ENCODE assay signal across 8 cellular contexts in genomic region chr7:155002411-155003214, GRCh38. TPM values are rescaled to one million over a fixed set of nuclear protein-coding genes. Genes with fewer than 3 reads are reported as not detected.
DNase-seq lines count a peak whose midpoint lies in the region; ATAC-seq and TF ChIP-seq lines count a peak whose summit lies in the region.

A gene with protein sequence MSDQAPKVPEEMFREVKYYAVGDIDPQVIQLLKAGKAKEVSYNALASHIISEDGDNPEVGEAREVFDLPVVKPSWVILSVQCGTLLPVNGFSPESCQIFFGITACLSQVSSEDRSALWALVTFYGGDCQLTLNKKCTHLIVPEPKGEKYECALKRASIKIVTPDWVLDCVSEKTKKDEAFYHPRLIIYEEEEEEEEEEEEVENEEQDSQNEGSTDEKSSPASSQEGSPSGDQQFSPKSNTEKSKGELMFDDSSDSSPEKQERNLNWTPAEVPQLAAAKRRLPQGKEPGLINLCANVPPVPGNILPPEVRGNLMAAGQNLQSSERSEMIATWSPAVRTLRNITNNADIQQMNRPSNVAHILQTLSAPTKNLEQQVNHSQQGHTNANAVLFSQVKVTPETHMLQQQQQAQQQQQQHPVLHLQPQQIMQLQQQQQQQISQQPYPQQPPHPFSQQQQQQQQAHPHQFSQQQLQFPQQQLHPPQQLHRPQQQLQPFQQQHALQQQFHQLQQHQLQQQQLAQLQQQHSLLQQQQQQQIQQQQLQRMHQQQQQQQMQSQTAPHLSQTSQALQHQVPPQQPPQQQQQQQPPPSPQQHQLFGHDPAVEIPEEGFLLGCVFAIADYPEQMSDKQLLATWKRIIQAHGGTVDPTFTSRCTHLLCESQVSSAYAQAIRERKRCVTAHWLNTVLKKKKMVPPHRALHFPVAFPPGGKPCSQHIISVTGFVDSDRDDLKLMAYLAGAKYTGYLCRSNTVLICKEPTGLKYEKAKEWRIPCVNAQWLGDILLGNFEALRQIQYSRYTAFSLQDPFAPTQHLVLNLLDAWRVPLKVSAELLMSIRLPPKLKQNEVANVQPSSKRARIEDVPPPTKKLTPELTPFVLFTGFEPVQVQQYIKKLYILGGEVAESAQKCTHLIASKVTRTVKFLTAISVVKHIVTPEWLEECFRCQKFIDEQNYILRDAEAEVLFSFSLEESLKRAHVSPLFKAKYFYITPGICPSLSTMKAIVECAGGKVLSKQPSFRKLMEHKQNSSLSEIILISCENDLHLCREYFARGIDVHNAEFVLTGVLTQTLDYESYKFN (minus strand): TSS chr7:155003124. CDS start chr7:155002929, 195 bp downstream.

- peak within 1 kb of the TSS; percentile 87 for H3K27ac Mint-ChIP-seq in stimulated activated memory B cell treated with anti-CD40 and anti-IgM and Interleukin-4, amounts not matched to agents 10 μg/mL and 1 μg/mL and 100 μg/mL, for 72 hours

- peak; percentile 78 for DNase-seq in GM12865 (ENCODE audit: low read depth)
- peak; percentile 57 for DNase-seq in NCI-H1105 treated with DMSO at 0.1 percent for 48 hours (lab: John Stamatoyannopoulos, UW)
- peak; percentile 47 to 56 for DNase-seq in activated CD4-positive, alpha-beta T cell treated with anti-CD3 and anti-CD28 coated beads, Interleukin-2, amount 50 U/mL, for 4 hours

- peak within 1 kb of the TSS; percentile 90 for H3K9ac ChIP-seq in endocrine pancreas (ENCODE audit: control insufficient read depth, insufficient read depth, low read length)

- peaks cover 2% of the 10 kb centered on the region for H3K36me3 ChIP-seq in endocrine pancreas (ENCODE audit: control insufficient read depth, insufficient read depth, low read length)

- H3K27me3 ChIP-seq in endocrine pancreas (ENCODE audit: control insufficient read depth, insufficient read depth, low read length) (no peaks in the 10 kb centered on the region), mononuclear cell (ENCODE audit: insufficient read depth, low read length) (no peaks in the 10 kb centered on the region)

- H3K9me3 Mint-ChIP-seq in stimulated activated memory B cell treated with anti-CD40 and anti-IgM and Interleukin-4, amounts not matched to agents 10 μg/mL and 1 μg/mL and 100 μg/mL, for 72 hours: no peaks in the 10 kb centered on the region

- peak within 1 kb of the TSS; percentile 88 for H3K4me3 Mint-ChIP-seq in stimulated activated memory B cell treated with anti-CD40 and anti-IgM and Interleukin-4, amounts not matched to agents 10 μg/mL and 1 μg/mL and 100 μg/mL, for 72 hours

- H3K36me3 Mint-ChIP-seq in stimulated activated memory B cell treated with anti-CD40 and anti-IgM and Interleukin-4, amounts not matched to agents 10 μg/mL and 1 μg/mL and 100 μg/mL, for 72 hours: peaks cover 4% of the 10 kb centered on the region

- H3K4me1 ChIP-seq in endocrine pancreas (ENCODE audit: control insufficient read depth, insufficient read depth, low read length): no peaks in the 10 kb centered on the region
- H3K4me1 ChIP-seq in mononuclear cell (ENCODE audit: insufficient read depth, low read length): peaks cover 27% of the 10 kb centered on the region

- no peaks in the 10 kb centered on the region for H3K27me3 Mint-ChIP-seq in stimulated activated memory B cell treated with anti-CD40 and anti-IgM and Interleukin-4, amounts not matched to agents 10 μg/mL and 1 μg/mL and 100 μg/mL, for 72 hours

- H3K4me3 ChIP-seq in GM12865 (ENCODE audit: low read depth, low read length) (peak within 1 kb of the TSS; percentile 80), endocrine pancreas (ENCODE audit: control insufficient read depth, insufficient read depth, low read length) (peak within 1 kb of the TSS; percentile 71), mononuclear cell (ENCODE audit: low read length) (peak within 1 kb of the TSS; percentile 94)

- ATAC-seq in HG02623 (IDR thresholded peaks at IDR 0.05; ENCODE audit: unreplicated experiment): peak; percentile 61
- peak; percentile 79 for ATAC-seq in stimulated activated memory B cell treated with anti-CD40 and anti-IgM and Interleukin-4, amounts not matched to agents 10 μg/mL and 1 μg/mL and 100 μg/mL, for 72 hours

- H3K4me1 Mint-ChIP-seq in stimulated activated memory B cell treated with anti-CD40 and anti-IgM and Interleukin-4, amounts not matched to agents 10 μg/mL and 1 μg/mL and 100 μg/mL, for 72 hours: peaks cover 11% of the 10 kb centered on the region

- H3K9me3 ChIP-seq in endocrine pancreas (ENCODE audit: control insufficient read depth, low read length) (no peaks in the 10 kb centered on the region), mononuclear cell (ENCODE audit: low read depth, low read length) (no peaks in the 10 kb centered on the region)

- TF ChIP-seq CTCF in 22Rv1 (IDR thresholded peaks at IDR 0.05) (no peak), GM12865 (IDR thresholded peaks at IDR 0.05; ENCODE audit: insufficient read depth, low read depth, low read length, missing control alignments) (no peak)

- H3K27ac ChIP-seq in 22Rv1: peak within 1 kb of the TSS; percentile 92

RNA-seq across cellular contexts. Expression of the gene that starts here (rescaled TPM):
- total RNA-seq in mononuclear cell: 6.3 TPM

Comparison
In these comparisons a context has a peak if more than half of its experiments do, and no peak if none do; other contexts are left out.
1. Peak in every context shown above with its lines: DNase-seq, ATAC-seq, H3K4me3 ChIP-seq and H3K27ac ChIP-seq.